ENCODE assay signal across 18 cellular contexts in the genomic region with DNA sequence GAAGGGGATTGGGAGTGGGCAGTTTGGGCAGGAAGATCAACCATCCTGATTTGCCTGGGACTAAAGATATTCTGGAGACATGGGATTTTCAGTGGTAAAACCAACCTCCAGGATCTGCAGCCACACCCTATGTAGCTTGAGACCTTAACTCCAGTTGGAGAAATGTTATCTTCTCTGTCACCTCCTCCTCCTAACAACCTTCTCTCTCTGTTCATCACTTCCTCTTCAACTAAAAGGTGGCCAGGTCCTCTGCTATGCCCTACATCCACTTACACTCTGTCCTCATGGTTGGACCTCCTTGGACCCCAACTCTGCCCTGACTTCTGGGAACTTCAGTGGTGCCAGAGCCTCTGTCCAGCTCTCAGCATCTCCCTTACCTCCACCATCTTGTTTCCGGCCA. TPM values are rescaled to one million over a fixed set of nuclear protein-coding genes. Genes with fewer than 3 reads are reported as not detected.
DNase-seq lines count a peak whose midpoint lies in the region; ATAC-seq, FAIRE-seq and TF ChIP-seq lines count a peak whose summit lies in the region.
"Had no signal": no experiment of that assay in that cellular context is flagged by ENCODE, and none has a peak within 500 bp of the region (broad histone marks: within the 10 kb centered on the region; RNA-seq: fewer than 3 reads in every experiment).

No MANE protein-coding gene starts in this region.

- H3K9me1 ChIP-seq in K562 (ENCODE audit: control insufficient read depth, insufficient read depth, low read length): no peaks in the 10 kb centered on the region

- TF ChIP-seq EP300 in K562 (IDR thresholded peaks at IDR 0.05; ENCODE audit: low read length): no peak

- no peak overlapping the region for H2BK5ac ChIP-seq in neuronal stem cell (ENCODE audit: low read length)

- H3K4me2 ChIP-seq in BLaER1 treated with 17β-estradiol and CSF1 and Interleukin-3, amounts not matched to agents 10 nM and 100 nM: peak overlapping the region in 10 of 11 experiments; percentile 4 to 84 (median 70); a peak in 9 of 22 replicates
- H3K4me2 ChIP-seq in K562 (ENCODE audit: insufficient read depth, low read length) (no peak overlapping the region), neuronal stem cell (ENCODE audit: insufficient read depth, low read length, poor library complexity, severe bottlenecking) (no peak overlapping the region)

- no peak overlapping the region for H3K23ac ChIP-seq in neuronal stem cell (ENCODE audit: low read depth, low read length, poor library complexity)

- H3K4me1 ChIP-seq in BLaER1 treated with 17β-estradiol and CSF1 and Interleukin-3, amounts not matched to agents 10 nM and 100 nM: peaks cover 45 to 79% (median 68%) of the 10 kb centered on the region in 10 experiments
- H3K4me1 ChIP-seq in K562 (replicated peaks in 1 of 2; ENCODE audit: control insufficient read depth in 2 of 2, insufficient read depth in 2 of 2, low read length in 2 of 2) (peaks cover 14 to 41% of the 10 kb centered on the region in 2 experiments), neuronal stem cell (ENCODE audit: control insufficient read depth in 2 of 2, insufficient read depth in 1 of 2, low read depth in 1 of 2, low read length in 2 of 2) (peaks cover 19 to 22% of the 10 kb centered on the region in 2 donors)

- ATAC-seq in K562 (no peak), GM21367 (IDR thresholded peaks at IDR 0.05; ENCODE audit: unreplicated experiment) (no peak), left cardiac atrium (no peak)
- ATAC-seq: PC-3 had no signal

- in situ Hi-C loops in K562 (cut with MboI): no loop called here

- no peak for DNase-seq in GM12891 (ENCODE audit: insufficient read length, low spot score)
- DNase-seq in K562 (ENCODE audit: extremely low read depth in 1 of 4, low spot score in 3 of 4): no peak
- DNase-seq in neuronal stem cell (ENCODE audit: low spot score): no peak
- DNase-seq in NCI-H146 treated with DMSO at 0.1 percent for 48 hours (lab: John Stamatoyannopoulos, UW; ENCODE audit: unreplicated experiment): no peak
- no peak for DNase-seq in left cardiac atrium
- DNase-seq: CD4-positive, alpha-beta T cell; DMS79 treated with DMSO at 0.1 percent for 48 hours; HCEC 1CT; Kasumi-1; MV-4-11; NCI-H1417; NCI-H1930; NCI-H446; NK-92 treated with Interleukin-12 subunit alpha and Interleukin-12 subunit beta, amount 100 ng/mL, for 24 hours; PC-3; SW 1271 had no signal

- no peak overlapping the region for H3K9ac ChIP-seq in BLaER1 treated with 17β-estradiol and CSF1 and Interleukin-3, amounts not matched to agents 10 nM and 100 nM
- H3K9ac ChIP-seq in K562 (ENCODE audit: insufficient read depth in 1 of 2, low read depth in 2 of 2, low read length in 2 of 2) (no peak overlapping the region; a peak in 1 of 4 replicates), neuronal stem cell (ENCODE audit: low read depth, low read length, poor library complexity) (no peak overlapping the region)

- CTCF ChIA-PET in K562 (lab: Yijun Ruan, JAX; ENCODE audit: low intra/inter-chr PET ratio): no interaction called here

- H3K36me3 ChIP-seq in BLaER1 treated with 17β-estradiol and CSF1 and Interleukin-3, amounts not matched to agents 10 nM and 100 nM: no peaks in the 10 kb centered on the region
- no peaks in the 10 kb centered on the region for H3K36me3 ChIP-seq in K562 (ENCODE audit: control insufficient read depth, insufficient read depth, low read length)
- no peaks in the 10 kb centered on the region for H3K36me3 ChIP-seq in neuronal stem cell (replicated peaks in 1 of 2; ENCODE audit: control insufficient read depth in 2 of 2, insufficient read depth in 2 of 2, low read length in 2 of 2)

- H4K20me1 ChIP-seq in BLaER1 treated with 17β-estradiol and CSF1 and Interleukin-3, amounts not matched to agents 10 nM and 100 nM: no peaks in the 10 kb centered on the region
- no peaks in the 10 kb centered on the region for H4K20me1 ChIP-seq in K562 (replicated peaks; ENCODE audit: control insufficient read depth, insufficient read depth, low read length)

- TF ChIP-seq POLR2A in GM12891 (IDR thresholded peaks at IDR 0.05; ENCODE audit: low read depth, low read length): no peak
- no peak for TF ChIP-seq POLR2A in K562 (conservative IDR thresholded peaks at IDR 0.05)

- H3K14ac ChIP-seq in neuronal stem cell (ENCODE audit: low read length): no peak overlapping the region

- H3K18ac ChIP-seq in neuronal stem cell (ENCODE audit: low read length): no peak overlapping the region

- intact Hi-C loops in K562 (cut with micrococcal nuclease): no loop called here
- intact Hi-C loops in left cardiac atrium (cut with DNase I): no loop called here

- no peak for FAIRE-seq in GM12891 (lab: Jason Lieb, UNC)
- FAIRE-seq in K562 (lab: Jason Lieb, UNC): no peak

- no peak overlapping the region for H2BK12ac ChIP-seq in neuronal stem cell (ENCODE audit: low read length)

- peak overlapping the region in 7 of 11 experiments; percentile 2 to 86 (median 78); a peak in 8 of 22 replicates for H3K27ac ChIP-seq in BLaER1 treated with 17β-estradiol and CSF1 and Interleukin-3, amounts not matched to agents 10 nM and 100 nM
- H3K27ac ChIP-seq in K562 (ENCODE audit: extremely low read depth, low read depth, low read length) (no peak overlapping the region), neuronal stem cell (replicated peaks; ENCODE audit: low read length) (no peak overlapping the region)

- no peak for TF ChIP-seq CTCF in K562 (IDR thresholded peaks at IDR 0.05 in 2 of 3, conservative IDR thresholded peaks at IDR 0.05 in 1 of 3; ENCODE audit: insufficient read depth in 2 of 3, low read depth in 1 of 3, low read length in 3 of 3)

- no peak overlapping the region for H2BK120ac ChIP-seq in neuronal stem cell (ENCODE audit: low read depth, low read length)

- POLR2A ChIA-PET in K562 (lab: Yijun Ruan, JAX): interaction anchor here (0.7 to 1.2 kb wide), 3 partner anchors 8 to 59 kb away, joined by 3 read pairs; no protein-coding TSS in a partner anchor

- no peak overlapping the region for H3K4ac ChIP-seq in neuronal stem cell (ENCODE audit: low read length)

- peaks cover 0 to 9% (median 0%) of the 10 kb centered on the region in 11 experiments; a peak in 4 of 22 replicates for H3K9me3 ChIP-seq in BLaER1 treated with 17β-estradiol and CSF1 and Interleukin-3, amounts not matched to agents 10 nM and 100 nM (replicated peaks in 1 of 11)
- no peaks in the 10 kb centered on the region for H3K9me3 ChIP-seq in K562 (replicated peaks; ENCODE audit: control insufficient read depth, insufficient read depth, low read depth, low read length)
- peaks cover 0 to 8% of the 10 kb centered on the region in 2 donors for H3K9me3 ChIP-seq in neuronal stem cell (replicated peaks in 1 of 2; ENCODE audit: control insufficient read depth in 2 of 2, insufficient read depth in 1 of 2, low read depth in 1 of 2, low read length in 2 of 2)

- no peaks in the 10 kb centered on the region for H3K79me1 ChIP-seq in neuronal stem cell (ENCODE audit: low read depth, low read length)

- no peak overlapping the region for H2BK15ac ChIP-seq in neuronal stem cell (ENCODE audit: low read length)

- H2AFZ ChIP-seq in K562 (ENCODE audit: low read depth, low read length) (peak overlapping the region; percentile 73), neuronal stem cell (ENCODE audit: low read length) (no peak overlapping the region)

- no peak overlapping the region for H4K91ac ChIP-seq in neuronal stem cell (ENCODE audit: low read depth, low read length, poor library complexity)

- no peaks in the 10 kb centered on the region for H3K79me2 ChIP-seq in K562 (ENCODE audit: control insufficient read depth, insufficient read depth, low read length)

- TF ChIP-seq RAD21 in K562 (CRISPR knock-in tag; conservative IDR thresholded peaks at IDR 0.05 in 1 of 2, IDR thresholded peaks at IDR 0.05 in 1 of 2): no peak

- H2AK5ac ChIP-seq in neuronal stem cell (ENCODE audit: low read depth, low read length): peak overlapping the region; percentile 16

- no TSS peak for BruUV-seq in K562 (replicated peaks; lab: Mats Ljungman, UMichigan)

- peaks cover 0 to 20% (median 7%) of the 10 kb centered on the region in 11 experiments; a peak in 9 of 22 replicates for H3K27me3 ChIP-seq in BLaER1 treated with 17β-estradiol and CSF1 and Interleukin-3, amounts not matched to agents 10 nM and 100 nM
- H3K27me3 ChIP-seq in K562 (ENCODE audit: control insufficient read depth in 2 of 2, insufficient read depth in 2 of 2, low read length in 2 of 2): no peaks in the 10 kb centered on the region
- H3K27me3 ChIP-seq in neuronal stem cell (ENCODE audit: control insufficient read depth in 3 of 3, insufficient read depth in 3 of 3, low read depth in 1 of 3, low read length in 3 of 3): no peaks in the 10 kb centered on the region

- H4K8ac ChIP-seq in neuronal stem cell (ENCODE audit: low read depth, low read length): no peak overlapping the region

- H3K4me3 ChIP-seq in BLaER1 treated with 17β-estradiol and CSF1 and Interleukin-3, amounts not matched to agents 10 nM and 100 nM: no peak overlapping the region
- H3K4me3 ChIP-seq in K562: no peak overlapping the region
- no peak overlapping the region for H3K4me3 ChIP-seq in neuronal stem cell (ENCODE audit: low read length in 2 of 2)

- 100% methylated on average over 1 of the region's 1 CpG for WGBS in K562 (ENCODE audit: insufficient coverage, low coverage, missing lambda C conversion rate)
- WGBS in neuronal stem cell (ENCODE audit: extremely low coverage in 2 of 2, insufficient read length in 2 of 2, insufficient replicate concordance in 1 of 2), 2 donors: no CpG with 5 or more reads among the region's 1 CpG

RNA-seq across cellular contexts. Expression of gene SLC9A8, which starts 42.0 kb away (rescaled TPM):
- polyA plus RNA-seq in GM12891 (2012; ENCODE audit: low read depth, missing spikeins): 5.8 TPM
- total RNA-seq in K562 (2011; cell fraction: chromatin; rRNA removed; ENCODE audit: low replicate concordance): 30.2 and 34.7 TPM in 2 replicates
- 26.8 and 36.1 TPM in 2 replicates for total RNA-seq in K562 (2011; cell fraction: nucleolus; rRNA removed)
- total RNA-seq in K562 (2011; cell fraction: nucleoplasm; rRNA removed): 19.1 and 25.0 TPM in 2 replicates
- total RNA-seq in K562 (2014; rRNA removed) (5.0 and 11.7 TPM in 2 replicates), K562 (2014; rRNA removed; fragmentation: Illumina TruSeq; extraction: Trizol) (4.9 and 5.9 TPM in 2 replicates), K562 (2015; rRNA removed; fragmentation: Illumina TruSeq; extraction: Trizol) (4.9 and 9.7 TPM in 2 replicates), K562 (2021) (8.0 and 8.8 TPM in 2 replicates), left cardiac atrium (1 to 10 TPM; 6.4 to 6.5 TPM)
- polyA plus RNA-seq in K562 (2011; rRNA removed) (2.9 and 4.4 TPM in 2 replicates), K562 (2014; fragmentation: Illumina TruSeq; extraction: Trizol) (5.7 and 6.3 TPM in 2 replicates), K562 (2014; fragmentation: Nextera tagmentation; extraction: Ambion mirVana) (under 1 TPM; 0.56 to 0.76 TPM), K562 (2014; rRNA removed) (4.7 and 5.4 TPM in 2 replicates)
- 2.6 TPM in 2 replicates for polyA plus RNA-seq in K562 (2011; cell fraction: cytosol; rRNA removed)
- polyA plus RNA-seq in K562 (2011; cell fraction: nucleus; rRNA removed): 16.6 and 24.2 TPM in 2 replicates
- polyA plus RNA-seq in K562 (2012): 5.3 and 9.7 TPM in 2 replicates
- 16.2 and 17.9 TPM in 2 replicates for polyA minus RNA-seq in K562 (2011; rRNA and poly(A)+ RNA removed)
- 1.8 and 3.2 TPM in 2 replicates for polyA minus RNA-seq in K562 (2011; cell fraction: cytosol; rRNA and poly(A)+ RNA removed)
- polyA minus RNA-seq in K562 (2011; cell fraction: nucleus; rRNA and poly(A)+ RNA removed): 17.5 and 25.3 TPM in 2 replicates
- 2.9 TPM for polyA plus RNA-seq in neuronal stem cell (2013, experiment 1 of 2)
- 2.7 TPM for polyA plus RNA-seq in neuronal stem cell (2013, experiment 2 of 2)

RNA-seq across cellular contexts. Expression of gene B4GALT5, which starts 57.0 kb away (rescaled TPM):
- polyA plus RNA-seq in GM12891 (2012; ENCODE audit: low read depth, missing spikeins): 7.5 TPM
- total RNA-seq in K562 (2011; cell fraction: chromatin; rRNA removed; ENCODE audit: low replicate concordance): 25.2 and 26.6 TPM in 2 replicates
- total RNA-seq in K562 (2011; cell fraction: nucleolus; rRNA removed): 24.6 and 27.5 TPM in 2 replicates
- total RNA-seq in K562 (2011; cell fraction: nucleoplasm; rRNA removed): 39.2 and 61.3 TPM in 2 replicates
- total RNA-seq in K562 (2014; rRNA removed) (8.5 and 9.6 TPM in 2 replicates), K562 (2014; rRNA removed; fragmentation: Illumina TruSeq; extraction: Trizol) (23.4 and 24.2 TPM in 2 replicates), K562 (2015; rRNA removed; fragmentation: Illumina TruSeq; extraction: Trizol) (24.1 and 25.4 TPM in 2 replicates), K562 (2021) (23.7 and 25.7 TPM in 2 replicates), left cardiac atrium (10 to 100 TPM; 24.1 to 32.6 TPM)
- polyA plus RNA-seq in K562 (2011; rRNA removed) (22.2 and 32.4 TPM in 2 replicates), K562 (2014; fragmentation: Illumina TruSeq; extraction: Trizol) (30.9 and 32.6 TPM in 2 replicates), K562 (2014; fragmentation: Nextera tagmentation; extraction: Ambion mirVana) (10 to 100 TPM; 12.2 to 17.5 TPM), K562 (2014; rRNA removed) (16.4 and 20.0 TPM in 2 replicates)
- 23.3 and 23.6 TPM in 2 replicates for polyA plus RNA-seq in K562 (2011; cell fraction: cytosol; rRNA removed)
- polyA plus RNA-seq in K562 (2011; cell fraction: nucleus; rRNA removed): 12.0 and 14.7 TPM in 2 replicates
- 10.9 and 18.2 TPM in 2 replicates for polyA plus RNA-seq in K562 (2012)
- 31.7 and 44.1 TPM in 2 replicates for polyA minus RNA-seq in K562 (2011; rRNA and poly(A)+ RNA removed)
- polyA minus RNA-seq in K562 (2011; cell fraction: cytosol; rRNA and poly(A)+ RNA removed): 17.4 and 24.1 TPM in 2 replicates
- polyA minus RNA-seq in K562 (2011; cell fraction: nucleus; rRNA and poly(A)+ RNA removed): 5.0 and 6.2 TPM in 2 replicates
- 46.5 TPM for polyA plus RNA-seq in neuronal stem cell (2013, experiment 1 of 2)
- polyA plus RNA-seq in neuronal stem cell (2013, experiment 2 of 2): 48.5 TPM

Comparison
In these comparisons a context has a peak if more than half of its experiments do, and no peak if none do; other contexts are left out.
1. H3K27ac ChIP-seq: peak in BLaER1 treated with 17β-estradiol and CSF1 and Interleukin-3, amounts not matched to agents 10 nM and 100 nM (7 of 11); none in K562 (single experiment) and neuronal stem cell (single experiment).
2. H3K4me2 ChIP-seq: peak in BLaER1 treated with 17β-estradiol and CSF1 and Interleukin-3, amounts not matched to agents 10 nM and 100 nM (10 of 11); none in K562 (single experiment) and neuronal stem cell (single experiment).